In genomic region chr1:47774986-47775834, GRCh38 we compare ENCODE assay signal across 20 cellular contexts.
"Had no signal": no experiment of that assay in that cellular context is flagged by ENCODE, and none has a peak within 500 bp of the region (broad histone marks: within the 10 kb centered on the region; RNA-seq: fewer than 3 reads in every experiment).

No MANE protein-coding gene starts in this region.

- H3K36me3 ChIP-seq: brain microvascular endothelial cell had no signal

- ATAC-seq: activated T-helper 17 cell treated with anti-CD3 and anti-CD28 coated beads, Interleukin-2, amount 50 U/mL, for 72 hours had no signal

- DNase-seq: activated CD4-positive, alpha-beta T cell treated with anti-CD3 and anti-CD28 coated beads for 48 hours; activated CD4-positive, alpha-beta T cell treated with anti-CD3 and anti-CD28 coated beads, Interleukin-2, amount 50 U/mL, for 48 hours; activated CD4-positive, CD25-positive, alpha-beta regulatory T cell treated with anti-CD3 and anti-CD28 coated beads, Interleukin-2, amount 50 U/mL, for 72 hours; activated CD8-positive, alpha-beta memory T cell treated with anti-CD3 and anti-CD28 coated beads for 24 hours; activated gamma-delta T cell; activated naive CD4-positive, alpha-beta T cell treated with anti-CD3 and anti-CD28 coated beads for 36 hours; activated T-cell treated with anti-CD3 and anti-CD28 coated beads, Interleukin-2, amount 50 U/mL, for 48 hours; amygdala; brain microvascular endothelial cell; cerebellar nuclear complex; NCI-H1092; NCI-H1417; NCI-H2029; NCI-H2107; NCI-H2171 treated with DMSO at 0.1 percent for 48 hours; NCI-H226; NK-92 treated with Interleukin-12 subunit alpha and Interleukin-12 subunit beta, amount 100 ng/mL, for 24 hours; SHP77 treated with DMSO at 0.1 percent for 48 hours had no signal

- H3K27me3 ChIP-seq: brain microvascular endothelial cell had no signal

- H3K27ac ChIP-seq: brain microvascular endothelial cell, KMS-11 had no signal

- H3K4me2 ChIP-seq: KMS-11 had no signal
